In the genomic region with DNA sequence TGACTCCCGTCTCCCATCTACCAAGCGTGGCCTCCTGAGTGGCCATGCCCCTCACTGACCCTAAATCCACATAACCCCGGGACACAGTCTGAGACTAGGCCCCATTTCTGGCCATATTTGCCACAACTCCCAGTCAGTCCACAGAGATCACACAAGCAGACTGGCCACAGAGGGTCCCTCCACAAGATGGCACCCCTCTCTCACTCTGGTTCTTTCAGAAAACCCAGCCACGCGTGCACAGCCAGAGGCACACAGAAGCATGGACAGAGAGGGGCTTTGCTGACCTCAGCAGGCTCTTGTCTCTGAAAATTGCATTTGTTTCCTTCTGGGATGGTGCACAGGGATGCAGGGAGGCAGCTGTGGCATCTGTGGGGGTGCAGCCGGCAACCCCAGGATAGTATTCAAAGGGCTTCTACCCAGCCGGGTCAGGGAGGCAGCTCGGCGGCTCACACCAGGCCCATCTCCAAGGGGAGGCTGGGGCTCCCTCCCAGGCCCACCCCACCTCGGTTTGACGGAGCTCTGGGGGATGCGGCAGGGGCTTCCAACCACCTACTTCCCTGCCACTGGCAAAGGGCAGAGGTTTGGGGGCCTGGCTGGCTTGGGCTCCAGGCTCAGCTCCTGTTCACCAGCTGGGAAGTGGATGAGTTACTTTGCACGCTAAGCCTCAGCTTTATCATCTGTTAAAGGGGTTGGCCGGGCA, we compare ENCODE assay signal across 1 cellular context.
TF ChIP-seq lines count a peak whose summit lies in the region.

No MANE protein-coding gene starts in this region.

TF ChIP-seq in HepG2, 621 proteins besides CTCF, POLR2A, EP300 and RAD21 (continued from another document and continues in another):
- TF ChIP-seq PATZ1 (CRISPR knock-in tag; IDR thresholded peaks at IDR 0.05), result 0 out of 2 replicates have a peak, but pooled peaks have one; percentile 13
- TF ChIP-seq ZNF761 (CRISPR knock-in tag; conservative IDR thresholded peaks at IDR 0.05), result no peak
- no peak for TF ChIP-seq ZBTB8A (CRISPR knock-in tag; IDR thresholded peaks at IDR 0.05; ENCODE audit: borderline replicate concordance, low read depth)
- TF ChIP-seq ZFP90 (CRISPR knock-in tag; IDR thresholded peaks at IDR 0.05; ENCODE audit: borderline replicate concordance), result peak; percentile 44; the same call in 1 of the 2 replicates
- TF ChIP-seq, protein P1, sequence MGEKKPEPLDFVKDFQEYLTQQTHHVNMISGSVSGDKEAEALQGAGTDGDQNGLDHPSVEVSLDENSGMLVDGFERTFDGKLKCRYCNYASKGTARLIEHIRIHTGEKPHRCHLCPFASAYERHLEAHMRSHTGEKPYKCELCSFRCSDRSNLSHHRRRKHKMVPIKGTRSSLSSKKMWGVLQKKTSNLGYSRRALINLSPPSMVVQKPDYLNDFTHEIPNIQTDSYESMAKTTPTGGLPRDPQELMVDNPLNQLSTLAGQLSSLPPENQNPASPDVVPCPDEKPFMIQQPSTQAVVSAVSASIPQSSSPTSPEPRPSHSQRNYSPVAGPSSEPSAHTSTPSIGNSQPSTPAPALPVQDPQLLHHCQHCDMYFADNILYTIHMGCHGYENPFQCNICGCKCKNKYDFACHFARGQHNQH (CRISPR knock-in tag; IDR thresholded peaks at IDR 0.05), result 0 out of 2 replicates have a peak, but pooled peaks have one; percentile 23
- TF ChIP-seq SALL1 (CRISPR knock-in tag; IDR thresholded peaks at IDR 0.05), result 0 out of 2 replicates have a peak, but pooled peaks have one; percentile 39
- no peak for TF ChIP-seq ATAD3A (CRISPR knock-in tag; IDR thresholded peaks at IDR 0.05)
- no peak for TF ChIP-seq MAZ (IDR thresholded peaks at IDR 0.05; ENCODE audit: borderline replicate concordance, low read depth, low read length)
- no peak for TF ChIP-seq MAZ (CRISPR knock-in tag; IDR thresholded peaks at IDR 0.05; ENCODE audit: low read depth)
- no peak for TF ChIP-seq ZNF678 (CRISPR knock-in tag; IDR thresholded peaks at IDR 0.05)
- TF ChIP-seq POLR2G (IDR thresholded peaks at IDR 0.05; ENCODE audit: low read depth, low read length), result no peak
- no peak; the same call in 1 of the 2 replicates for TF ChIP-seq FOSL2 (CRISPR knock-in tag; IDR thresholded peaks at IDR 0.05)
- no peak for TF ChIP-seq HOXD1 (CRISPR knock-in tag; IDR thresholded peaks at IDR 0.05)
- peak; percentile 41 for TF ChIP-seq TEAD3 (CRISPR knock-in tag; optimal IDR thresholded peaks at IDR 0.05; ENCODE audit: borderline replicate concordance)
- TF ChIP-seq, protein P2, sequence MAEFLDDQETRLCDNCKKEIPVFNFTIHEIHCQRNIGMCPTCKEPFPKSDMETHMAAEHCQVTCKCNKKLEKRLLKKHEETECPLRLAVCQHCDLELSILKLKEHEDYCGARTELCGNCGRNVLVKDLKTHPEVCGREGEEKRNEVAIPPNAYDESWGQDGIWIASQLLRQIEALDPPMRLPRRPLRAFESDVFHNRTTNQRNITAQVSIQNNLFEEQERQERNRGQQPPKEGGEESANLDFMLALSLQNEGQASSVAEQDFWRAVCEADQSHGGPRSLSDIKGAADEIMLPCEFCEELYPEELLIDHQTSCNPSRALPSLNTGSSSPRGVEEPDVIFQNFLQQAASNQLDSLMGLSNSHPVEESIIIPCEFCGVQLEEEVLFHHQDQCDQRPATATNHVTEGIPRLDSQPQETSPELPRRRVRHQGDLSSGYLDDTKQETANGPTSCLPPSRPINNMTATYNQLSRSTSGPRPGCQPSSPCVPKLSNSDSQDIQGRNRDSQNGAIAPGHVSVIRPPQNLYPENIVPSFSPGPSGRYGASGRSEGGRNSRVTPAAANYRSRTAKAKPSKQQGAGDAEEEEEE (CRISPR knock-in tag; IDR thresholded peaks at IDR 0.05; ENCODE audit: borderline replicate concordance), result no peak
- no peak for TF ChIP-seq ZNF292 (CRISPR knock-in tag; IDR thresholded peaks at IDR 0.05; ENCODE audit: borderline replicate concordance, low read depth)
- TF ChIP-seq TMF1 (CRISPR knock-in tag; IDR thresholded peaks at IDR 0.05; ENCODE audit: low read depth), result no peak
- no peak for TF ChIP-seq AHDC1 (CRISPR knock-in tag; IDR thresholded peaks at IDR 0.05; ENCODE audit: borderline replicate concordance)
- TF ChIP-seq ZNF674 (CRISPR knock-in tag; IDR thresholded peaks at IDR 0.05; ENCODE audit: low read depth), result no peak
- TF ChIP-seq, protein P3, sequence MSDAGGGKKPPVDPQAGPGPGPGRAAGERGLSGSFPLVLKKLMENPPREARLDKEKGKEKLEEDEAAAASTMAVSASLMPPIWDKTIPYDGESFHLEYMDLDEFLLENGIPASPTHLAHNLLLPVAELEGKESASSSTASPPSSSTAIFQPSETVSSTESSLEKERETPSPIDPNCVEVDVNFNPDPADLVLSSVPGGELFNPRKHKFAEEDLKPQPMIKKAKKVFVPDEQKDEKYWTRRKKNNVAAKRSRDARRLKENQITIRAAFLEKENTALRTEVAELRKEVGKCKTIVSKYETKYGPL (CRISPR knock-in tag; IDR thresholded peaks at IDR 0.05), result no peak
- no peak for TF ChIP-seq SMAD3 (CRISPR knock-in tag; IDR thresholded peaks at IDR 0.05)
- no peak for TF ChIP-seq ZNF44 (CRISPR knock-in tag; IDR thresholded peaks at IDR 0.05)
- TF ChIP-seq, protein P4, sequence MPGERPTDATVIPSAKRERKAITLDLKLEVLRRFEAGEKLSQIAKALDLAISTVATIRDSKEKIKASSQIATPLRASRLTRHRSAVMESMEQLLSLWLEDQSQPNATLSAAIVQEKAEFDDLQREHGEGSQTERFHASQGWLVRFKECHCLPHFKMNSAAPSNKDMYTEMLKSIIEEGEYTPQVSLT (CRISPR knock-in tag; IDR thresholded peaks at IDR 0.05; ENCODE audit: borderline replicate concordance, low read depth), result no peak
- no peak for TF ChIP-seq ZNF468 (CRISPR knock-in tag; IDR thresholded peaks at IDR 0.05)
- TF ChIP-seq, protein P5, sequence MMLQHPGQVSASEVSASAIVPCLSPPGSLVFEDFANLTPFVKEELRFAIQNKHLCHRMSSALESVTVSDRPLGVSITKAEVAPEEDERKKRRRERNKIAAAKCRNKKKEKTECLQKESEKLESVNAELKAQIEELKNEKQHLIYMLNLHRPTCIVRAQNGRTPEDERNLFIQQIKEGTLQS (CRISPR knock-in tag; IDR thresholded peaks at IDR 0.05), result no peak
- TF ChIP-seq, protein P6, sequence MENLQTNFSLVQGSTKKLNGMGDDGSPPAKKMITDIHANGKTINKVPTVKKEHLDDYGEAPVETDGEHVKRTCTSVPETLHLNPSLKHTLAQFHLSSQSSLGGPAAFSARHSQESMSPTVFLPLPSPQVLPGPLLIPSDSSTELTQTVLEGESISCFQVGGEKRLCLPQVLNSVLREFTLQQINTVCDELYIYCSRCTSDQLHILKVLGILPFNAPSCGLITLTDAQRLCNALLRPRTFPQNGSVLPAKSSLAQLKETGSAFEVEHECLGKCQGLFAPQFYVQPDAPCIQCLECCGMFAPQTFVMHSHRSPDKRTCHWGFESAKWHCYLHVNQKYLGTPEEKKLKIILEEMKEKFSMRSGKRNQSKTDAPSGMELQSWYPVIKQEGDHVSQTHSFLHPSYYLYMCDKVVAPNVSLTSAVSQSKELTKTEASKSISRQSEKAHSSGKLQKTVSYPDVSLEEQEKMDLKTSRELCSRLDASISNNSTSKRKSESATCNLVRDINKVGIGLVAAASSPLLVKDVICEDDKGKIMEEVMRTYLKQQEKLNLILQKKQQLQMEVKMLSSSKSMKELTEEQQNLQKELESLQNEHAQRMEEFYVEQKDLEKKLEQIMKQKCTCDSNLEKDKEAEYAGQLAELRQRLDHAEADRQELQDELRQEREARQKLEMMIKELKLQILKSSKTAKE (CRISPR knock-in tag; IDR thresholded peaks at IDR 0.05; ENCODE audit: borderline replicate concordance), result no peak
- TF ChIP-seq ARNT (IDR thresholded peaks at IDR 0.05), result no peak
- TF ChIP-seq ZNF138 (CRISPR knock-in tag; IDR thresholded peaks at IDR 0.05; ENCODE audit: low read depth), result no peak
- no peak for TF ChIP-seq KLF9 (CRISPR knock-in tag; IDR thresholded peaks at IDR 0.05; ENCODE audit: low read depth)
- no peak for TF ChIP-seq ZFP37 (CRISPR knock-in tag; IDR thresholded peaks at IDR 0.05; ENCODE audit: borderline replicate concordance)
- no peak for TF ChIP-seq BRF2 (CRISPR knock-in tag; IDR thresholded peaks at IDR 0.05)
- TF ChIP-seq ETV6 (CRISPR knock-in tag; conservative IDR thresholded peaks at IDR 0.05), result no peak
- TF ChIP-seq CCAR2 (optimal IDR thresholded peaks at IDR 0.05; ENCODE audit: low read depth, low read length), result no peak
- TF ChIP-seq ATF4 (CRISPR knock-in tag; IDR thresholded peaks at IDR 0.05), result 0 out of 4 replicates have a peak, but pooled peaks of 1 of the 2 experiments have one; percentile 22
- TF ChIP-seq ZNF10 (CRISPR knock-in tag; IDR thresholded peaks at IDR 0.05; ENCODE audit: borderline replicate concordance, low read depth), result no peak
- no peak for TF ChIP-seq ZSCAN31 (CRISPR knock-in tag; IDR thresholded peaks at IDR 0.05; ENCODE audit: low read depth)
- TF ChIP-seq SMAD1 (CRISPR knock-in tag; IDR thresholded peaks at IDR 0.05; ENCODE audit: borderline replicate concordance, low read depth), result no peak
- TF ChIP-seq TGIF2 (CRISPR knock-in tag; IDR thresholded peaks at IDR 0.05), result 0 out of 2 replicates have a peak, but pooled peaks have one; percentile 18
- TF ChIP-seq RFXANK (CRISPR knock-in tag; IDR thresholded peaks at IDR 0.05), result no peak
- 0 out of 2 replicates have a peak, but pooled peaks have one; percentile 48 for TF ChIP-seq ZNF205 (CRISPR knock-in tag; IDR thresholded peaks at IDR 0.05)
- no peak for TF ChIP-seq ZNF101 (CRISPR knock-in tag; IDR thresholded peaks at IDR 0.05; ENCODE audit: borderline replicate concordance, low read depth)
